ENCODE assay signal across 1 cellular context in the genomic region with DNA sequence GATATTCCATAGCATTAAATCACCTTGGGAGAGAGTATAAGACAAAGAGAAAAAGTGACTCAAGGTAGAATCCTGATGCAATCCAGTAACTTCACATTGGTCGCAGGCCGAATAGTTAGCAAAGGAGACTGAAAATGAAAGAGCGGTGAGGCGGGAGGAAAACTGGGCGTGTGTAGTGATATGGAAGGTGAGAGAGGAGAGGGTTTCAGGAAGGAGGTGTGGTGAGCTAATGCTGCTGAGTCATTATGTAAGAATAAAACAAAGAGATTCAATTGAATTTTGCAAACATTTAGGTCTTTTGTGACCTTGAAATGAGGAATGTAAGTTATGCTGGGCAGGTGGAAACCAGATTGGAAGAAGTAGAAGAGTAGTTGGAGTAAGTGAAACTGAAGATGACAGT.
TF ChIP-seq lines count a peak whose summit lies in the region.

No MANE protein-coding gene starts in this region.

TF ChIP-seq in SK-N-SH, 30 proteins besides CTCF, POLR2A, EP300 and RAD21 (continued from another document):
- TF ChIP-seq GATA2 (CRISPR knock-in tag; IDR thresholded peaks at IDR 0.05) (no peak), MEF2A (IDR thresholded peaks at IDR 0.05; ENCODE audit: borderline replicate concordance, low read depth) (no peak), RXRA (IDR thresholded peaks at IDR 0.05; ENCODE audit: borderline replicate concordance, low read depth) (no peak), FOXJ3 (CRISPR knock-in tag; IDR thresholded peaks at IDR 0.05) (no peak), TAF1 (IDR thresholded peaks at IDR 0.05; ENCODE audit: borderline replicate concordance, low read depth, low read length) (no peak), POLR2AphosphoS5 (IDR thresholded peaks at IDR 0.05; ENCODE audit: low read depth, low read length) (no peak), TCF12 (IDR thresholded peaks at IDR 0.05) (no peak), CHD2 (IDR thresholded peaks at IDR 0.05; ENCODE audit: low read length, partially characterized antibody) (no peak), GABPA (IDR thresholded peaks at IDR 0.05; ENCODE audit: low read depth) (no peak), TEAD4 (IDR thresholded peaks at IDR 0.05; ENCODE audit: borderline replicate concordance, insufficient read depth) (no peak), FOXM1 (IDR thresholded peaks at IDR 0.05; ENCODE audit: low read depth) (no peak), NFIC (IDR thresholded peaks at IDR 0.05; ENCODE audit: borderline replicate concordance) (no peak)
- TF ChIP-seq, protein P1, sequence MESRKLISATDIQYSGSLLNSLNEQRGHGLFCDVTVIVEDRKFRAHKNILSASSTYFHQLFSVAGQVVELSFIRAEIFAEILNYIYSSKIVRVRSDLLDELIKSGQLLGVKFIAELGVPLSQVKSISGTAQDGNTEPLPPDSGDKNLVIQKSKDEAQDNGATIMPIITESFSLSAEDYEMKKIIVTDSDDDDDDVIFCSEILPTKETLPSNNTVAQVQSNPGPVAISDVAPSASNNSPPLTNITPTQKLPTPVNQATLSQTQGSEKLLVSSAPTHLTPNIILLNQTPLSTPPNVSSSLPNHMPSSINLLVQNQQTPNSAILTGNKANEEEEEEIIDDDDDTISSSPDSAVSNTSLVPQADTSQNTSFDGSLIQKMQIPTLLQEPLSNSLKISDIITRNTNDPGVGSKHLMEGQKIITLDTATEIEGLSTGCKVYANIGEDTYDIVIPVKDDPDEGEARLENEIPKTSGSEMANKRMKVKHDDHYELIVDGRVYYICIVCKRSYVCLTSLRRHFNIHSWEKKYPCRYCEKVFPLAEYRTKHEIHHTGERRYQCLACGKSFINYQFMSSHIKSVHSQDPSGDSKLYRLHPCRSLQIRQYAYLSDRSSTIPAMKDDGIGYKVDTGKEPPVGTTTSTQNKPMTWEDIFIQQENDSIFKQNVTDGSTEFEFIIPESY (IDR thresholded peaks at IDR 0.05; ENCODE audit: borderline replicate concordance, low read depth), result no peak
- TF ChIP-seq, protein P2, sequence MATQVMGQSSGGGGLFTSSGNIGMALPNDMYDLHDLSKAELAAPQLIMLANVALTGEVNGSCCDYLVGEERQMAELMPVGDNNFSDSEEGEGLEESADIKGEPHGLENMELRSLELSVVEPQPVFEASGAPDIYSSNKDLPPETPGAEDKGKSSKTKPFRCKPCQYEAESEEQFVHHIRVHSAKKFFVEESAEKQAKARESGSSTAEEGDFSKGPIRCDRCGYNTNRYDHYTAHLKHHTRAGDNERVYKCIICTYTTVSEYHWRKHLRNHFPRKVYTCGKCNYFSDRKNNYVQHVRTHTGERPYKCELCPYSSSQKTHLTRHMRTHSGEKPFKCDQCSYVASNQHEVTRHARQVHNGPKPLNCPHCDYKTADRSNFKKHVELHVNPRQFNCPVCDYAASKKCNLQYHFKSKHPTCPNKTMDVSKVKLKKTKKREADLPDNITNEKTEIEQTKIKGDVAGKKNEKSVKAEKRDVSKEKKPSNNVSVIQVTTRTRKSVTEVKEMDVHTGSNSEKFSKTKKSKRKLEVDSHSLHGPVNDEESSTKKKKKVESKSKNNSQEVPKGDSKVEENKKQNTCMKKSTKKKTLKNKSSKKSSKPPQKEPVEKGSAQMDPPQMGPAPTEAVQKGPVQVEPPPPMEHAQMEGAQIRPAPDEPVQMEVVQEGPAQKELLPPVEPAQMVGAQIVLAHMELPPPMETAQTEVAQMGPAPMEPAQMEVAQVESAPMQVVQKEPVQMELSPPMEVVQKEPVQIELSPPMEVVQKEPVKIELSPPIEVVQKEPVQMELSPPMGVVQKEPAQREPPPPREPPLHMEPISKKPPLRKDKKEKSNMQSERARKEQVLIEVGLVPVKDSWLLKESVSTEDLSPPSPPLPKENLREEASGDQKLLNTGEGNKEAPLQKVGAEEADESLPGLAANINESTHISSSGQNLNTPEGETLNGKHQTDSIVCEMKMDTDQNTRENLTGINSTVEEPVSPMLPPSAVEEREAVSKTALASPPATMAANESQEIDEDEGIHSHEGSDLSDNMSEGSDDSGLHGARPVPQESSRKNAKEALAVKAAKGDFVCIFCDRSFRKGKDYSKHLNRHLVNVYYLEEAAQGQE (IDR thresholded peaks at IDR 0.05; ENCODE audit: low read depth, low read length), result no peak
- TF ChIP-seq, protein P3, sequence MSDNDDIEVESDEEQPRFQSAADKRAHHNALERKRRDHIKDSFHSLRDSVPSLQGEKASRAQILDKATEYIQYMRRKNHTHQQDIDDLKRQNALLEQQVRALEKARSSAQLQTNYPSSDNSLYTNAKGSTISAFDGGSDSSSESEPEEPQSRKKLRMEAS (IDR thresholded peaks at IDR 0.05; ENCODE audit: low read depth), result no peak
- TF ChIP-seq, protein P4, sequence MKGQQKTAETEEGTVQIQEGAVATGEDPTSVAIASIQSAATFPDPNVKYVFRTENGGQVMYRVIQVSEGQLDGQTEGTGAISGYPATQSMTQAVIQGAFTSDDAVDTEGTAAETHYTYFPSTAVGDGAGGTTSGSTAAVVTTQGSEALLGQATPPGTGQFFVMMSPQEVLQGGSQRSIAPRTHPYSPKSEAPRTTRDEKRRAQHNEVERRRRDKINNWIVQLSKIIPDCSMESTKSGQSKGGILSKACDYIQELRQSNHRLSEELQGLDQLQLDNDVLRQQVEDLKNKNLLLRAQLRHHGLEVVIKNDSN (IDR thresholded peaks at IDR 0.05; ENCODE audit: borderline replicate concordance, low read depth), result no peak
- TF ChIP-seq, protein P5, sequence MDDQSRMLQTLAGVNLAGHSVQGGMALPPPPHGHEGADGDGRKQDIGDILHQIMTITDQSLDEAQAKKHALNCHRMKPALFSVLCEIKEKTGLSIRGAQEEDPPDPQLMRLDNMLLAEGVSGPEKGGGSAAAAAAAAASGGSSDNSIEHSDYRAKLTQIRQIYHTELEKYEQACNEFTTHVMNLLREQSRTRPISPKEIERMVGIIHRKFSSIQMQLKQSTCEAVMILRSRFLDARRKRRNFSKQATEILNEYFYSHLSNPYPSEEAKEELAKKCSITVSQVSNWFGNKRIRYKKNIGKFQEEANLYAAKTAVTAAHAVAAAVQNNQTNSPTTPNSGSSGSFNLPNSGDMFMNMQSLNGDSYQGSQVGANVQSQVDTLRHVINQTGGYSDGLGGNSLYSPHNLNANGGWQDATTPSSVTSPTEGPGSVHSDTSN (IDR thresholded peaks at IDR 0.05), result no peak
